1 cellular context compared by ENCODE assay signal in the genomic region with DNA sequence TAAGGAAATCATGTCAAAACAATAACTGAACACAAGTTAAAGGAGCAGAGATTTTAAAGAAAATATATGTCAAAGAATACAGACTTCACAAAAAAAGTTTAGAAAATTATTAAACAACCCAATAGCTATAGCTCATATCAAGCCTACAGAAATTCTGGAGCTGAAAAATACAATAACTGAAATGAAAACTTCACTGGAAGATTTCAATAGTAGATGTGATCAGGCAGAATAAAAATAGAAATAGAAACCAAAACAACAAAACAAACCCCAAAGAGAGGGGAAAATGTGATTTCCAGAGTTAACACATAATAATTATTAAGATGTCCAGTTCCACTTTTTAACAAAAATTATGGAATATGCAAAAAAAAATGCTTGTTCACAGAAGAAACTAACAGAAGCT.
TF ChIP-seq lines count a peak whose summit lies in the region.

No MANE protein-coding gene starts in this region.

TF ChIP-seq in HepG2, 621 proteins besides CTCF, POLR2A, EP300 and RAD21:
- TF ChIP-seq KAT7 (CRISPR knock-in tag; IDR thresholded peaks at IDR 0.05; ENCODE audit: borderline replicate concordance) (no peak), NKX3-1 (CRISPR knock-in tag; IDR thresholded peaks at IDR 0.05) (no peak), ZNF160 (CRISPR knock-in tag; IDR thresholded peaks at IDR 0.05) (peak; percentile 84)
- TF ChIP-seq, protein P1, sequence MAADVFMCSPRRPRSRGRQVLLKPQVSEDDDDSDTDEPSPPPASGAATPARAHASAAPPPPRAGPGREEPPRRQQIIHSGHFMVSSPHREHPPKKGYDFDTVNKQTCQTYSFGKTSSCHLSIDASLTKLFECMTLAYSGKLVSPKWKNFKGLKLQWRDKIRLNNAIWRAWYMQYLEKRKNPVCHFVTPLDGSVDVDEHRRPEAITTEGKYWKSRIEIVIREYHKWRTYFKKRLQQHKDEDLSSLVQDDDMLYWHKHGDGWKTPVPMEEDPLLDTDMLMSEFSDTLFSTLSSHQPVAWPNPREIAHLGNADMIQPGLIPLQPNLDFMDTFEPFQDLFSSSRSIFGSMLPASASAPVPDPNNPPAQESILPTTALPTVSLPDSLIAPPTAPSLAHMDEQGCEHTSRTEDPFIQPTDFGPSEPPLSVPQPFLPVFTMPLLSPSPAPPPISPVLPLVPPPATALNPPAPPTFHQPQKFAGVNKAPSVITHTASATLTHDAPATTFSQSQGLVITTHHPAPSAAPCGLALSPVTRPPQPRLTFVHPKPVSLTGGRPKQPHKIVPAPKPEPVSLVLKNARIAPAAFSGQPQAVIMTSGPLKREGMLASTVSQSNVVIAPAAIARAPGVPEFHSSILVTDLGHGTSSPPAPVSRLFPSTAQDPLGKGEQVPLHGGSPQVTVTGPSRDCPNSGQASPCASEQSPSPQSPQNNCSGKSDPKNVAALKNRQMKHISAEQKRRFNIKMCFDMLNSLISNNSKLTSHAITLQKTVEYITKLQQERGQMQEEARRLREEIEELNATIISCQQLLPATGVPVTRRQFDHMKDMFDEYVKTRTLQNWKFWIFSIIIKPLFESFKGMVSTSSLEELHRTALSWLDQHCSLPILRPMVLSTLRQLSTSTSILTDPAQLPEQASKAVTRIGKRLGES (CRISPR knock-in tag; IDR thresholded peaks at IDR 0.05; ENCODE audit: borderline replicate concordance): no peak
